In the genomic region with DNA sequence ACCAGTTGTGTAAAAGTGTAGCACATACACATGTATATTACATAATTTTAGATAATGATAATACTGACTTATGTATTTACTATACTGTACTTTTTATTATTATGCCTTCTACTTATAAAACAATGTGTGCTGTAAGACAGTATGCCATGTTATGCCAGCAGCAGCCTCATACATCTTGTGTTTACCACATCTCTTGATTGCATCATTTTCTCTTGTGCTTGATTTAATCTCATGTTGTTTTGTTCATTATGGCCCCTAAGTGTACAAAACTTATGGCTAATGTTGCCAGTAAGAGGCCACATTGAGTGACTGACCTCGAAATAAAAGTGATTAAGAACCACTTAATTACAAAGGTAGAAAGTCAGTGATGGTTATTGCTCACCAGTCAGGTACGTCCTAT, we compare ENCODE assay signal across 25 cellular contexts.
"Had no signal": no experiment of that assay in that cellular context is flagged by ENCODE, and none has a peak within 500 bp of the region (broad histone marks: within the 10 kb centered on the region; RNA-seq: fewer than 3 reads in every experiment).

No MANE protein-coding gene starts in this region.

- H3K27ac ChIP-seq: esophagus muscularis mucosa, hepatocyte, neutrophil, thoracic aorta had no signal

- H3K4me3 ChIP-seq: esophagus muscularis mucosa, hepatocyte, thoracic aorta had no signal

- H2AFZ ChIP-seq: hepatocyte had no signal

- FAIRE-seq: bronchial epithelial cell, frontal cortex, keratinocyte, small intestine, urothelium cell line had no signal

- ATAC-seq: activated CD4-positive, alpha-beta T cell treated with anti-CD3 and anti-CD28 coated beads for 36 hours; activated CD8-positive, alpha-beta memory T cell treated with anti-CD3 and anti-CD28 coated beads, Interleukin-2, amount 10 ng/mL, durations not matched to agents 7 days and 5 days; activated CD8-positive, alpha-beta T cell treated with anti-CD3 and anti-CD28 coated beads, Interleukin-2, amount 10 ng/mL, durations not matched to agents 7 days and 5 days; activated naive CD8-positive, alpha-beta T cell treated with anti-CD3 and anti-CD28 coated beads, Interleukin-2, amount 50 U/mL, for 24 hours; left cardiac atrium; left ventricle myocardium superior; sciatic nerve; stimulated activated effector memory CD8-positive, alpha-beta T cell treated with anti-CD3 and anti-CD28 coated beads, Interleukin-12 subunit alpha, Interleukin-12 subunit beta, amount 100 ng/mL, for 72 hours had no signal

- H3K79me2 ChIP-seq: hepatocyte had no signal

- H3K9me3 ChIP-seq: esophagus muscularis mucosa, neutrophil, thoracic aorta had no signal

- H3K27me3 ChIP-seq: esophagus muscularis mucosa, hepatocyte had no signal

- H3K4me2 ChIP-seq: hepatocyte had no signal

- DNase-seq: activated CD4-positive, alpha-beta T cell treated with anti-CD3 and anti-CD28 coated beads for 36 hours; activated CD4-positive, CD25-positive, alpha-beta regulatory T cell; activated CD8-positive, alpha-beta memory T cell treated with anti-CD3 and anti-CD28 coated beads, Interleukin-2, amount 10 ng/mL, durations not matched to agents 7 days and 5 days; activated CD8-positive, alpha-beta T cell treated with anti-CD3 and anti-CD28 coated beads, Interleukin-2, amount 10 ng/mL, durations not matched to agents 7 days and 5 days; activated naive CD8-positive, alpha-beta T cell treated with anti-CD3 and anti-CD28 coated beads, Interleukin-2, amount 50 U/mL, for 24 hours; activated T-cell treated with anti-CD3 and anti-CD28 coated beads, Interleukin-2, amount 50 U/mL, for 48 hours; effector CD4-positive, alpha-beta T cell; left cardiac atrium; left ventricle myocardium superior; mammary epithelial cell; naive B cell; nephron progenitor cell; small intestine; stimulated activated CD4-positive, alpha-beta T cell treated with anti-CD3 and anti-CD28 coated beads, Interleukin-4, amount 100 ng/mL, for 24 hours; trophoblast cell had no signal

- H3K36me3 ChIP-seq: esophagus muscularis mucosa, neutrophil, thoracic aorta had no signal
